Comparison of ENCODE assay signal across 9 cellular contexts in the genomic region with DNA sequence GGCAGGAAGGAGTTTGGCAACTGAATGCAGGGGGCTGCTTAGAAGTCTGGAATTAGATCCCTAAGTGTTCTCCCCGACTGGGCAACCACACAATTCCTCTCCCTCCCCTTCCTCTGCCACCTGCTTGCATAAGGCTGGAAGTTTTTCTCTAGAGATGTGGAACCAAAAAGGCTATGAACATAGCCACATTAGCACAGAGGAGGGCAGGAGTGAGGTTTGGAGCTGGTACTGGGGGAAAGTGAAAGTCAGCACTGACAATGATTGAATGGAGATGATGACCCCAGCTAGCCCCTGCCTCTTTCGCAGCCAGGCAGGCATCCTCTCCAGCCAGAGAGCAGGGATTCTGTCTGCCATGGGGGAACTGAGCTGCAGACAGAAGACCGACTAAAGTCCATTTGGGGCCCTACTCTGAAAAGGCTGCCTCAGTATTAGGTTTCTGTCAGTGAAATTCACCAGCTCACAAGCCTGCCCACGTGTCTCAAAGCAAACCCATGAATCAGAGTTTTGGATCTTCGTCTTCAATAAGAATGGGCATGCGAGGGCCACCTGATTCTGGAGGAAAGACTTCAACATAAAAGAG.
A peak's percentile ranks its signal among the peaks of the same experiment; 100 is the strongest.
DNase-seq lines count a peak whose midpoint lies in the region; ATAC-seq and TF ChIP-seq lines count a peak whose summit lies in the region.
"Had no signal": no experiment of that assay in that cellular context is flagged by ENCODE, and none has a peak within 500 bp of the region (broad histone marks: within the 10 kb centered on the region; RNA-seq: fewer than 3 reads in every experiment).

No MANE protein-coding gene starts in this region.

- no peaks in the 10 kb centered on the region for H3K36me3 Mint-ChIP-seq in neural progenitor cell

- peaks cover 18% of the 10 kb centered on the region for H3K4me1 ChIP-seq in neural progenitor cell

- H3F3A ChIP-seq in neural progenitor cell (ENCODE audit: low read depth) = no peaks in the 10 kb centered on the region

- H3K9ac ChIP-seq in neural progenitor cell = no peak overlapping the region

- H3K79me2 ChIP-seq in neural progenitor cell (ENCODE audit: low read depth) = no peaks in the 10 kb centered on the region

- peaks cover 4% of the 10 kb centered on the region for H3K27me3 Mint-ChIP-seq in neural progenitor cell (ENCODE audit: insufficient read depth, low read depth)

- peak overlapping the region; percentile 17 for H3K4me2 ChIP-seq in neural progenitor cell

- peaks cover 40% of the 10 kb centered on the region for H3K4me1 Mint-ChIP-seq in neural progenitor cell

- DNase-seq in DMS79 treated with DMSO at 0.1 percent for 48 hours (lab: John Stamatoyannopoulos, UW) (peak; percentile 49), DMS79 (lab: John Stamatoyannopoulos, UW) (no peak), NCI-H2227 (lab: John Stamatoyannopoulos, UW; ENCODE audit: unreplicated experiment) (peak; percentile 59), dermis microvascular lymphatic vessel endothelial cell (ENCODE audit: low read depth in 2 of 2) (peak; percentile 45 to 48), neural progenitor cell (ENCODE audit: low spot score) (peak; percentile 6), NCI-H82 (lab: John Stamatoyannopoulos, UW) (no peak), NCI-H1092 treated with DMSO at 0.1 percent for 48 hours (lab: John Stamatoyannopoulos, UW) (no peak)
- DNase-seq: KG1 had no signal

- peaks cover 11% of the 10 kb centered on the region for H3K9me3 Mint-ChIP-seq in neural progenitor cell

- no peak overlapping the region for H3K4me3 ChIP-seq in neural progenitor cell

- H4K20me1 ChIP-seq in neural progenitor cell (ENCODE audit: low read depth) = no peaks in the 10 kb centered on the region

- no peak overlapping the region for H3K4me3 Mint-ChIP-seq in neural progenitor cell

- no peak overlapping the region for H3K27ac Mint-ChIP-seq in neural progenitor cell

- H3K9me3 ChIP-seq in neural progenitor cell (ENCODE audit: low read depth) = peaks cover 4% of the 10 kb centered on the region

- no peak overlapping the region for H2AFZ ChIP-seq in neural progenitor cell (replicated peaks)

- no peaks in the 10 kb centered on the region for H3K36me3 ChIP-seq in neural progenitor cell

- H3K27ac ChIP-seq in neural progenitor cell = no peak overlapping the region

- TF ChIP-seq CTCF in neural progenitor cell (IDR thresholded peaks at IDR 0.05) = no peak

- H3K27me3 ChIP-seq in neural progenitor cell = no peaks in the 10 kb centered on the region

- ATAC-seq in HG03432 (IDR thresholded peaks at IDR 0.05; ENCODE audit: unreplicated experiment) = no peak

Comparison
In these comparisons a context has a peak if more than half of its experiments do, and no peak if none do; other contexts are left out.
1. DNase-seq: peak in DMS79 treated with DMSO at 0.1 percent for 48 hours (single experiment), NCI-H2227 (single experiment), dermis microvascular lymphatic vessel endothelial cell (2 of 2) and neural progenitor cell (single experiment); none in DMS79 (single experiment), NCI-H82 (single experiment) and NCI-H1092 treated with DMSO at 0.1 percent for 48 hours (single experiment).